Comparison of ENCODE assay signal across 8 cellular contexts in genomic region chr11:9575531-9576240, GRCh38. TPM values are rescaled to one million over a fixed set of nuclear protein-coding genes. Genes with fewer than 3 reads are reported as not detected.
DNase-seq lines count a peak whose midpoint lies in the region; ATAC-seq and TF ChIP-seq lines count a peak whose summit lies in the region.

No MANE protein-coding gene starts in this region.

- peak overlapping the region; percentile 93 for H3K4me3 Mint-ChIP-seq in activated naive CD4-positive, alpha-beta T cell treated with anti-CD3 and anti-CD28 coated beads, Interleukin-2, amount 10 ng/mL, durations not matched to agents 7 days and 5 days
- H3K4me3 Mint-ChIP-seq in activated naive CD8-positive, alpha-beta T cell treated with anti-CD3 and anti-CD28 coated beads, Interleukin-2, amount 50 U/mL, for 24 hours, result peak overlapping the region; percentile 94
- H3K4me3 Mint-ChIP-seq in type B pancreatic cell, result peak overlapping the region; percentile 94

- no peaks in the 10 kb centered on the region for H3K9me3 Mint-ChIP-seq in activated naive CD4-positive, alpha-beta T cell treated with anti-CD3 and anti-CD28 coated beads, Interleukin-2, amount 10 ng/mL, durations not matched to agents 7 days and 5 days
- no peaks in the 10 kb centered on the region for H3K9me3 Mint-ChIP-seq in activated naive CD8-positive, alpha-beta T cell treated with anti-CD3 and anti-CD28 coated beads, Interleukin-2, amount 50 U/mL, for 24 hours
- H3K9me3 Mint-ChIP-seq in type B pancreatic cell, result no peaks in the 10 kb centered on the region

- peaks cover 11% of the 10 kb centered on the region for H3K27me3 Mint-ChIP-seq in activated naive CD4-positive, alpha-beta T cell treated with anti-CD3 and anti-CD28 coated beads, Interleukin-2, amount 10 ng/mL, durations not matched to agents 7 days and 5 days
- no peaks in the 10 kb centered on the region for H3K27me3 Mint-ChIP-seq in activated naive CD8-positive, alpha-beta T cell treated with anti-CD3 and anti-CD28 coated beads, Interleukin-2, amount 50 U/mL, for 24 hours
- no peaks in the 10 kb centered on the region for H3K27me3 Mint-ChIP-seq in type B pancreatic cell

- ATAC-seq in activated naive CD8-positive, alpha-beta T cell treated with anti-CD3 and anti-CD28 coated beads, Interleukin-2, amount 50 U/mL, for 24 hours, result no peak
- ATAC-seq in HG02610 (IDR thresholded peaks at IDR 0.05; ENCODE audit: unreplicated experiment), result no peak

- CTCF ChIA-PET in activated naive CD4-positive, alpha-beta T cell treated with anti-CD3 and anti-CD28 coated beads, Interleukin-2, amount 10 ng/mL, durations not matched to agents 7 days and 5 days (lab: Charles Lee), result interaction anchor here (0.8 to 3.1 kb wide), 8 partner anchors 9 to 172 kb away, joined by 3 to 17 read pairs (median 4); no protein-coding TSS in a partner anchor

- no peak for DNase-seq in activated naive CD4-positive, alpha-beta T cell treated with anti-CD3 and anti-CD28 coated beads, Interleukin-2, amount 10 ng/mL, durations not matched to agents 7 days and 5 days
- DNase-seq in activated naive CD4-positive, alpha-beta T cell (lab: John Stamatoyannopoulos, UW), result no peak
- no peak for DNase-seq in activated naive CD8-positive, alpha-beta T cell treated with anti-CD3 and anti-CD28 coated beads, Interleukin-2, amount 50 U/mL, for 24 hours
- DNase-seq in kidney glomerular epithelial cell (lab: John Stamatoyannopoulos, UW) (peak; percentile 53), type B pancreatic cell (ENCODE audit: extremely low spot score, unreplicated experiment) (no peak), nucleus accumbens (lab: John Stamatoyannopoulos, UW) (no peak), NCI-H526 treated with DMSO at 0.1 percent for 48 hours (lab: John Stamatoyannopoulos, UW) (no peak)

- H3K4me1 Mint-ChIP-seq in activated naive CD4-positive, alpha-beta T cell treated with anti-CD3 and anti-CD28 coated beads, Interleukin-2, amount 10 ng/mL, durations not matched to agents 7 days and 5 days, result peaks cover 53% of the 10 kb centered on the region
- H3K4me1 Mint-ChIP-seq in activated naive CD8-positive, alpha-beta T cell treated with anti-CD3 and anti-CD28 coated beads, Interleukin-2, amount 50 U/mL, for 24 hours, result peaks cover 40% of the 10 kb centered on the region
- H3K4me1 Mint-ChIP-seq in type B pancreatic cell (ENCODE audit: unreplicated experiment), result peaks cover 25% of the 10 kb centered on the region

- peaks cover 44% of the 10 kb centered on the region for H3K36me3 Mint-ChIP-seq in activated naive CD4-positive, alpha-beta T cell treated with anti-CD3 and anti-CD28 coated beads, Interleukin-2, amount 10 ng/mL, durations not matched to agents 7 days and 5 days
- H3K36me3 Mint-ChIP-seq in activated naive CD8-positive, alpha-beta T cell treated with anti-CD3 and anti-CD28 coated beads, Interleukin-2, amount 50 U/mL, for 24 hours (ENCODE audit: low read depth), result peaks cover 54% of the 10 kb centered on the region
- H3K36me3 Mint-ChIP-seq in type B pancreatic cell, result peaks cover 41% of the 10 kb centered on the region

- no peak for TF ChIP-seq CTCF in type B pancreatic cell (conservative IDR thresholded peaks at IDR 0.05)

- peak overlapping the region; percentile 82 for H3K27ac Mint-ChIP-seq in activated naive CD4-positive, alpha-beta T cell treated with anti-CD3 and anti-CD28 coated beads, Interleukin-2, amount 10 ng/mL, durations not matched to agents 7 days and 5 days
- H3K27ac Mint-ChIP-seq in activated naive CD8-positive, alpha-beta T cell treated with anti-CD3 and anti-CD28 coated beads, Interleukin-2, amount 50 U/mL, for 24 hours, result peak overlapping the region; percentile 81
- H3K27ac Mint-ChIP-seq in type B pancreatic cell, result peak overlapping the region; percentile 90

RNA-seq across cellular contexts. Expression of gene WEE1, which starts 2.2 kb away (rescaled TPM):
- total RNA-seq in type B pancreatic cell (ENCODE audit: low replicate concordance), result 80.1 and 104 TPM in 2 replicates
